ENCODE assay signal across 18 cellular contexts in the genomic region with DNA sequence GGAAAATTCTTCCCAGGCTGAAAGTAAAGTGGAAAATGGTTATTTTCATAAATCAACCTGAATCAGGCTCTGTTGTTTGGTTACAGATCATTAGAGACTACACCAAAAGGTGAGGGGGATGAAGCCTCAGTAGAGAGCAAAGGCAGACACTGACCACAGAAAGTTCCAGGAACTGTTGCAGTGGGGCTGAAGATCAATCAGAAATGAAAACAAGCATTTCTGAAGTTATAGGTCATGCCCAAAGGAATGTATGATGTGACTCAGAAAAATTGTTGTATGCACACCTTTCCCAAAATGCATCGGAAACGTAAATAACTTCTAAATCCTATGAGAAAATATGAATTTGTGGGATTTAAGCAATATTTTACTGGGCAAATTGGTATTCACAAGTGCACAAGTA.
DNase-seq lines count a peak whose midpoint lies in the region; ATAC-seq, FAIRE-seq and TF ChIP-seq lines count a peak whose summit lies in the region.
"Had no signal": no experiment of that assay in that cellular context is flagged by ENCODE, and none has a peak within 500 bp of the region (broad histone marks: within the 10 kb centered on the region; RNA-seq: fewer than 3 reads in every experiment).

No MANE protein-coding gene starts in this region.

- H4K20me1 ChIP-seq in HepG2 (ENCODE audit: insufficient read depth, low read length), result no peaks in the 10 kb centered on the region

- ATAC-seq in RWPE2 (ENCODE audit: low read depth) (peak; percentile 58; the same call in 2 of the 3 replicates), HepG2 (peak; percentile 34; the same call in 2 of the 3 replicates), lower lobe of right lung (no peak)

- H3K27ac ChIP-seq in RWPE2 (ENCODE audit: poor library complexity, severe bottlenecking), result no peak overlapping the region
- no peak overlapping the region for H3K27ac ChIP-seq in HepG2 (ENCODE audit: extremely low read length, insufficient read depth, low read length)
- no peak overlapping the region for H3K27ac ChIP-seq in lower lobe of right lung
- H3K27ac ChIP-seq in vagina, result no peak overlapping the region

- no peaks in the 10 kb centered on the region for H3K36me3 ChIP-seq in RWPE2 (ENCODE audit: low read depth)
- H3K36me3 ChIP-seq in HepG2 (replicated peaks in 1 of 2; ENCODE audit: control insufficient read depth in 1 of 2, insufficient read depth in 2 of 2, low read length in 2 of 2), result no peaks in the 10 kb centered on the region
- H3K36me3 ChIP-seq in lower lobe of right lung, result no peaks in the 10 kb centered on the region
- H3K36me3 ChIP-seq in vagina, result no peaks in the 10 kb centered on the region
- H3K36me3 ChIP-seq: HAP-1 had no signal

- POLR2A ChIA-PET in HepG2 (lab: Yijun Ruan, JAX), result no interaction called here

- FAIRE-seq in HepG2 (lab: Jason Lieb, UNC) (no peak), urothelium cell line (lab: Jason Lieb, UNC) (no peak)
- FAIRE-seq: G401.6, GM12892, H54 had no signal

- no peak overlapping the region for H3K9ac ChIP-seq in HepG2 (ENCODE audit: insufficient read depth, low read depth, low read length)

- intact Hi-C loops in HepG2 (cut with micrococcal nuclease; ENCODE audit: unreplicated experiment), result no loop called here
- intact Hi-C loops in lower lobe of right lung (cut with DNase I), result no loop called here
- intact Hi-C loops in vagina (cut with DNase I), result no loop called here

- in situ Hi-C loops in HepG2 (cut with HindIII; ENCODE audit: extremely low pct_ligation_motif_present, low pct_unique_long_range_greater_than_20kb), result loop anchor here (5.0 kb wide), 1 partner anchor 66 kb away; no protein-coding TSS in a partner anchor

- H3K9me3 ChIP-seq in RWPE2 (ENCODE audit: severe bottlenecking), result no peaks in the 10 kb centered on the region
- H3K9me3 ChIP-seq in HepG2 (ENCODE audit: low read length), result no peaks in the 10 kb centered on the region
- no peaks in the 10 kb centered on the region for H3K9me3 ChIP-seq in lower lobe of right lung
- no peaks in the 10 kb centered on the region for H3K9me3 ChIP-seq in vagina
- H3K9me3 ChIP-seq: HAP-1 had no signal

- TF ChIP-seq CTCF in RWPE2 (IDR thresholded peaks at IDR 0.05; ENCODE audit: poor library complexity, severe bottlenecking), result no peak
- TF ChIP-seq CTCF in HepG2 (CRISPR knock-in tag; IDR thresholded peaks at IDR 0.05), result no peak
- TF ChIP-seq CTCF in lower lobe of right lung (IDR thresholded peaks at IDR 0.05), result no peak
- TF ChIP-seq CTCF in vagina (IDR thresholded peaks at IDR 0.05), result no peak

- no peaks in the 10 kb centered on the region for H3K79me2 ChIP-seq in HepG2 (ENCODE audit: insufficient read depth, low read length)

- H3K27me3 ChIP-seq in RWPE2 (ENCODE audit: insufficient read depth, poor library complexity, severe bottlenecking), result no peaks in the 10 kb centered on the region
- no peaks in the 10 kb centered on the region for H3K27me3 ChIP-seq in HepG2 (ENCODE audit: control insufficient read depth in 1 of 2, insufficient read depth in 2 of 2, low read length in 2 of 2)
- H3K27me3 ChIP-seq in lower lobe of right lung (ENCODE audit: low read depth), result no peaks in the 10 kb centered on the region
- no peaks in the 10 kb centered on the region for H3K27me3 ChIP-seq in vagina

- TF ChIP-seq POLR2A in HepG2 (IDR thresholded peaks at IDR 0.05; ENCODE audit: insufficient read depth in 1 of 2, low read depth in 2 of 2, low read length in 2 of 2) (no peak), vagina (IDR thresholded peaks at IDR 0.05) (no peak)

- no peak overlapping the region for H2AFZ ChIP-seq in HepG2 (ENCODE audit: low read length)

- no peak for DNase-seq in RWPE2 (ENCODE audit: low spot score)
- peak; percentile 5 for DNase-seq in astrocyte of the hippocampus (ENCODE audit: low read depth, low spot score)
- peak; percentile 11 for DNase-seq in HepG2 (ENCODE audit: low spot score)
- peak; percentile 33 for DNase-seq in urothelium cell line (ENCODE audit: low spot score)
- DNase-seq in NCI-H446 treated with DMSO at 0.1 percent for 48 hours (lab: John Stamatoyannopoulos, UW), result no peak
- DNase-seq in NCI-H1092 treated with DMSO at 0.1 percent for 48 hours (lab: John Stamatoyannopoulos, UW), result no peak
- no peak for DNase-seq in lower lobe of right lung
- no peak for DNase-seq in vagina (ENCODE audit: extremely low spot score in 2 of 2)
- DNase-seq: C1 segment of cervical spinal cord; CD4-positive, alpha-beta memory T cell; COR-L47; DND-41; GOT3; HFFc6 had no signal

- BruUV-seq in HepG2 (replicated peaks; lab: Mats Ljungman, UMichigan), result no TSS peak

- H3K4me1 ChIP-seq in RWPE2 (ENCODE audit: insufficient read depth, poor library complexity, severe bottlenecking) (no peaks in the 10 kb centered on the region), HepG2 (ENCODE audit: insufficient read depth, low read length) (peaks cover 20% of the 10 kb centered on the region), lower lobe of right lung (no peaks in the 10 kb centered on the region), vagina (no peaks in the 10 kb centered on the region)
- H3K4me1 ChIP-seq: HAP-1 had no signal

- H3K4me2 ChIP-seq in HepG2 (ENCODE audit: low read depth, low read length), result no peak overlapping the region

- CTCF ChIA-PET in HepG2 (lab: Yijun Ruan, JAX; ENCODE audit: low intra/inter-chr PET ratio, low total read pairs), result no interaction called here

- TF ChIP-seq RAD21 in HepG2 (CRISPR knock-in tag; IDR thresholded peaks at IDR 0.05), result no peak

- no peak for TF ChIP-seq EP300 in HepG2 (IDR thresholded peaks at IDR 0.05; ENCODE audit: low read depth in 2 of 2, low read length in 2 of 2)
- no peak for TF ChIP-seq EP300 in HepG2 (CRISPR knock-in tag; IDR thresholded peaks at IDR 0.05; ENCODE audit: borderline replicate concordance)

- 89% methylated on average over 2 of the region's 2 CpGs for WGBS in HepG2 (ENCODE audit: low lambda C conversion rate)

- H3K4me3 ChIP-seq in RWPE2 (ENCODE audit: severe bottlenecking) (no peak overlapping the region), HepG2 (replicated peaks in 1 of 3; ENCODE audit: insufficient read depth in 1 of 3, low read depth in 2 of 3, low read length in 3 of 3) (no peak overlapping the region), lower lobe of right lung (no peak overlapping the region), vagina (no peak overlapping the region)
- H3K4me3 ChIP-seq: HAP-1 had no signal

TF ChIP-seq in HepG2, 621 proteins besides CTCF, POLR2A, EP300 and RAD21:
- TF ChIP-seq, protein P1, sequence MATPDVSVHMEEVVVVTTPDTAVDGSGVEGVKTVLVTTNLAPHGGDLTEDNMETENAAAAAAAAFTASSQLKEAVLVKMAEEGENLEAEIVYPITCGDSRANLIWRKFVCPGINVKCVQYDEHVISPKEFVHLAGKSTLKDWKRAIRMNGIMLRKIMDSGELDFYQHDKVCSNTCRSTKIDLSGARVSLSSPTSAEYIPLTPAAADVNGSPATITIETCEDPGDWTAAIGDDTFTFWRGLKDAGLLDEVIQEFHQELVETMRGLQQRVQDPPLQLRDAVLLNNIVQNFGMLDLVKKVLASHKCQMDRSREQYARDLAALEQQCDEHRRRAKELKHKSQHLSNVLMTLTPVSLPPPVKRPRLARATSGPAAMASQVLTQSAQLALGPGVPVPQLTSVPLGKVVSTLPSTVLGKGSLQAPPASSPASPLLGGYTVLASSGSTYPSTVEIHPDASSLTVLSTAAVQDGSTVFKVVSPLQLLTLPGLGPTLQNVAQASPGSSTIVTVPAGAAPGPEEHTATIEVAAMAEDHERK (CRISPR knock-in tag; IDR thresholded peaks at IDR 0.05; ENCODE audit: low read depth), result no peak
- TF ChIP-seq ATF7 (IDR thresholded peaks at IDR 0.05) (0 out of 2 replicates have a peak, but pooled peaks have one; percentile 7), ATF7 (CRISPR knock-in tag; IDR thresholded peaks at IDR 0.05) (no peak)
TF ChIP-seq in HepG2: peak in this region for 1.

Comparison
In these comparisons a context has a peak if more than half of its experiments do, and no peak if none do; other contexts are left out.
1. ATAC-seq: peak in RWPE2 (single experiment) and HepG2 (single experiment); none in lower lobe of right lung (0 of 2).
2. DNase-seq: peak in astrocyte of the hippocampus (single experiment), HepG2 (single experiment) and urothelium cell line (single experiment); none in RWPE2 (single experiment), NCI-H446 treated with DMSO at 0.1 percent for 48 hours (single experiment), NCI-H1092 treated with DMSO at 0.1 percent for 48 hours (single experiment), lower lobe of right lung (single experiment) and vagina (0 of 2).